In genomic region chr4:2962099-2962455, GRCh38 we compare ENCODE assay signal across 8 cellular contexts. TPM values are rescaled to one million over a fixed set of nuclear protein-coding genes. Genes with fewer than 3 reads are reported as not detected.
DNase-seq lines count a peak whose midpoint lies in the region; ATAC-seq and TF ChIP-seq lines count a peak whose summit lies in the region.

No MANE protein-coding gene starts in this region.

- H3K36me3 Mint-ChIP-seq in activated naive CD8-positive, alpha-beta T cell: peaks cover 4% of the 10 kb centered on the region

- 14 to 24% methylated on average over 7 of the region's 7 CpGs for WGBS in lung, 2 donors
- 7 to 10% methylated on average over 7 of the region's 7 CpGs for WGBS in testis, 2 donors

- TF ChIP-seq CTCF in lung (IDR thresholded peaks at IDR 0.05; ENCODE audit: control extremely low read depth, extremely low read depth) (no peak), testis (IDR thresholded peaks at IDR 0.05) (no peak)

- H3K9me3 ChIP-seq in KOPT-K1 (ENCODE audit: insufficient read depth, low read length, poor library complexity, severe bottlenecking) (no peaks in the 10 kb centered on the region), lung (ENCODE audit: control insufficient read depth in 2 of 2, insufficient read depth in 1 of 2, low read length in 1 of 2) (peaks cover 0 to 2% of the 10 kb centered on the region in 2 donors), testis (no peaks in the 10 kb centered on the region)

- H3K27me3 ChIP-seq in lung (ENCODE audit: control insufficient read depth, insufficient read depth) (no peaks in the 10 kb centered on the region), testis (no peaks in the 10 kb centered on the region)

- peak overlapping the region; percentile 93 for H3K4me3 Mint-ChIP-seq in activated naive CD8-positive, alpha-beta T cell

- H3K27ac Mint-ChIP-seq in activated naive CD8-positive, alpha-beta T cell: peak overlapping the region; percentile 88

- peaks cover 40% of the 10 kb centered on the region for H3K36me3 ChIP-seq in KOPT-K1 (ENCODE audit: insufficient read depth, low read length)
- peaks cover 6 to 11% of the 10 kb centered on the region in 2 donors for H3K36me3 ChIP-seq in lung (ENCODE audit: control insufficient read depth in 2 of 2, insufficient read depth in 2 of 2, low read length in 2 of 2)
- no peaks in the 10 kb centered on the region for H3K36me3 ChIP-seq in testis (ENCODE audit: low read depth, missing control alignments)

- peak; percentile 13 for DNase-seq in EH (ENCODE audit: low read depth)
- no peak for DNase-seq in lung (ENCODE audit: low spot score)
- no peak for DNase-seq in testis
- no peak for DNase-seq in caudate nucleus (lab: John Stamatoyannopoulos, UW)

- intact Hi-C loops in testis (cut with DNase I; ENCODE audit: low total_unique reads): no loop called here

- no peaks in the 10 kb centered on the region for H3K9me3 Mint-ChIP-seq in activated naive CD8-positive, alpha-beta T cell (ENCODE audit: low read depth)

- no peak for ATAC-seq in lung (ENCODE audit: insufficient read depth, low FRiP score)
- no peak for ATAC-seq in GM18517 (IDR thresholded peaks at IDR 0.05; ENCODE audit: unreplicated experiment)
- ATAC-seq in HG02798 (IDR thresholded peaks at IDR 0.05; ENCODE audit: poor library complexity, unreplicated experiment): no peak

- H3K27ac ChIP-seq in KOPT-K1 (ENCODE audit: low read depth, low read length, poor library complexity, severe bottlenecking) (peak overlapping the region; percentile 82), lung (ENCODE audit: low read depth in 1 of 2, low read length in 1 of 2) (no peak overlapping the region), testis (peak overlapping the region in 1 of 2 donors; percentile 86), caudate nucleus (ENCODE audit: low read depth, low read length) (no peak overlapping the region)

- no peaks in the 10 kb centered on the region for H3K27me3 Mint-ChIP-seq in activated naive CD8-positive, alpha-beta T cell

- H3K4me1 Mint-ChIP-seq in activated naive CD8-positive, alpha-beta T cell (ENCODE audit: low read depth): peaks cover 39% of the 10 kb centered on the region

- peak overlapping the region; percentile 94 for H3K4me3 ChIP-seq in lung
- H3K4me3 ChIP-seq in testis: peak overlapping the region; percentile 91 to 99

- peaks cover 0 to 8% of the 10 kb centered on the region in 2 donors for H3K4me1 ChIP-seq in lung (ENCODE audit: control insufficient read depth in 2 of 2, insufficient read depth in 2 of 2, low read length in 2 of 2)
- peaks cover 13% of the 10 kb centered on the region for H3K4me1 ChIP-seq in testis

- no peak for TF ChIP-seq POLR2A in testis (IDR thresholded peaks at IDR 0.05)

RNA-seq across cellular contexts. Expression of gene NOP14, which starts 1.1 kb away (rescaled TPM):
- 10 to 100 TPM; 13.3 to 25.4 TPM for total RNA-seq in lung
- 10 to 100 TPM; 18.9 to 20.4 TPM for polyA plus RNA-seq in lung
- total RNA-seq in testis: 10 to 100 TPM; 17.4 to 25.4 TPM
- 15.0 TPM for polyA plus RNA-seq in testis (ENCODE audit: insufficient read depth, low read depth, low replicate concordance)

RNA-seq across cellular contexts. Expression of gene GRK4, which starts 1.3 kb away (rescaled TPM):
- 1 to 10 TPM; 4.6 to 6.7 TPM for total RNA-seq in lung
- 1 to 10 TPM; 1.8 to 1.9 TPM for polyA plus RNA-seq in lung
- total RNA-seq in testis: 10 to 100 TPM; 33.8 to 73.0 TPM
- polyA plus RNA-seq in testis (ENCODE audit: insufficient read depth, low read depth, low replicate concordance): 106 TPM

Comparison
In these comparisons a context has a peak if more than half of its experiments do, and no peak if none do; other contexts are left out.
1. RNA of gene GRK4, which starts 1.3 kb away (total RNA-seq): 33.8 to 73.0 TPM in testis; 4.6 to 6.7 TPM in lung; every median in the first group is over 4 times any median in the second.